In genomic region chr6:70145178-70145577, GRCh38 we compare ENCODE assay signal across 34 cellular contexts.
"Had no signal": no experiment of that assay in that cellular context is flagged by ENCODE, and none has a peak within 500 bp of the region (broad histone marks: within the 10 kb centered on the region; RNA-seq: fewer than 3 reads in every experiment).

No MANE protein-coding gene starts in this region.

- H3K27me3 ChIP-seq: MG63 had no signal

- DNase-seq: Karpas-422, Kasumi-1, MG63, MM.1S, MV-4-11, NCI-H1048, NCI-H1092, NCI-H1092 treated with DMSO at 0.1 percent for 48 hours, NCI-H1105, NCI-H1105 treated with DMSO at 0.1 percent for 48 hours, NCI-H1417, NCI-H1417 treated with DMSO at 0.1 percent for 48 hours, NCI-H1436, NCI-H1436 treated with DMSO at 0.1 percent for 48 hours, NCI-H146, NCI-H1694, NCI-H1694 treated with DMSO at 0.1 percent for 48 hours, NCI-H187, NCI-H187 treated with DMSO at 0.1 percent for 48 hours, NCI-H1930, NCI-H2029, NCI-H2029 treated with DMSO at 0.1 percent for 48 hours, NCI-H2081, NCI-H2081 treated with DMSO at 0.1 percent for 48 hours, NCI-H2107, NCI-H2171, NCI-H2171 treated with DMSO at 0.1 percent for 48 hours, NCI-H2227 treated with DMSO at 0.1 percent for 48 hours, NCI-H226, NCI-H345, NCI-H446, NCI-H446 treated with DMSO at 0.1 percent for 48 hours, NCI-H510A, NCI-H510A treated with DMSO at 0.1 percent for 48 hours had no signal

- H3K4me3 ChIP-seq: MG63 had no signal

- H3K36me3 ChIP-seq: MG63 had no signal

- H3K9me3 ChIP-seq: MG63 had no signal
